Comparison of ENCODE assay signal across 19 cellular contexts in the genomic region with DNA sequence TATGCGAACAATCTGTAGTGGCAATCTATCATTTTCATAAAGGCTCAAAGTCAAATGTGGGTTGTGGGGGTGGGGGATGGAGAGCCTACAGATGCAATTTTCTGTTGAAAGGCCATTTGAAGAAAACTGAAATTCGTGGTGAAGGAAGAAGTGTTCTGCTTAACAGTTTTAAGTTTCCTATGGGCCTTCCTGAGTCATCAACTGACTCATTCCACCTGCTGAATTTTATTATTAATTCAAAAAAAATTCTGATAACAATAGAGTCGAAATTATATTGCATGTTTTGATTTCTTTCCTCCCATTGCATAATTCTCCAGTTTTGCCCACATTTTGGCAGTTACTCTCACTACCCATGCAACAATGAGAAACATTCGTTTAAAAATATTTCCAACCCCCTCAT.
DNase-seq lines count a peak whose midpoint lies in the region; ATAC-seq and TF ChIP-seq lines count a peak whose summit lies in the region.
"Had no signal": no experiment of that assay in that cellular context is flagged by ENCODE, and none has a peak within 500 bp of the region (broad histone marks: within the 10 kb centered on the region; RNA-seq: fewer than 3 reads in every experiment).

No MANE protein-coding gene starts in this region.

- CTCF ChIA-PET in activated CD4-positive, alpha-beta T cell treated with anti-CD3 and anti-CD28 coated beads for 36 hours (lab: Charles Lee) = no interaction called here

- POLR2A ChIA-PET in activated CD4-positive, alpha-beta T cell treated with anti-CD3 and anti-CD28 coated beads for 36 hours (lab: Charles Lee) = no interaction called here

- H3K4me1 ChIP-seq in vagina = no peaks in the 10 kb centered on the region
- H3K4me1 ChIP-seq: psoas muscle had no signal

- no peaks in the 10 kb centered on the region for H3K36me3 Mint-ChIP-seq in activated CD4-positive, alpha-beta T cell treated with anti-CD3 and anti-CD28 coated beads for 36 hours (ENCODE audit: low read depth)
- no peaks in the 10 kb centered on the region for H3K36me3 Mint-ChIP-seq in activated T-helper 17 cell treated with anti-CD3 and anti-CD28 coated beads, Interleukin-2, amount 50 U/mL, for 72 hours (ENCODE audit: low read depth)

- no peaks in the 10 kb centered on the region for H3K9me3 ChIP-seq in vagina
- H3K9me3 ChIP-seq: psoas muscle had no signal

- TF ChIP-seq POLR2A in vagina (IDR thresholded peaks at IDR 0.05) = no peak

- H3K4me3 Mint-ChIP-seq in activated CD4-positive, alpha-beta T cell treated with anti-CD3 and anti-CD28 coated beads for 36 hours = no peak overlapping the region
- peak overlapping the region; percentile 40 for H3K4me3 Mint-ChIP-seq in activated T-helper 17 cell treated with anti-CD3 and anti-CD28 coated beads, Interleukin-2, amount 50 U/mL, for 72 hours
- H3K4me3 Mint-ChIP-seq: T-helper 1 cell treated with Interleukin-12 subunit alpha and Interleukin-12 subunit beta and Interleukin-4 antibody, amounts not matched to agents 30 μg/mL and 1 μg/mL, for 36 hours had no signal

- DNase-seq in activated CD4-positive, alpha-beta T cell treated with anti-CD3 and anti-CD28 coated beads for 36 hours = peak; percentile 24
- no peak for DNase-seq in activated CD4-positive, alpha-beta T cell treated with anti-CD3 and anti-CD28 coated beads for 1 hour
- DNase-seq in HT1080 (ENCODE audit: low read depth) = peak; percentile 23
- DNase-seq in lung microvascular endothelial cell (ENCODE audit: low read depth in 2 of 2) = peak; percentile 59 to 77
- no peak for DNase-seq in vagina (ENCODE audit: extremely low spot score in 2 of 2)
- no peak for DNase-seq in left lobe of liver (ENCODE audit: low spot score)
- DNase-seq in H7 = no peak
- DNase-seq: activated CD8-positive, alpha-beta memory T cell treated with anti-CD3 and anti-CD28 coated beads for 24 hours; activated T-cell treated with anti-CD3 and anti-CD28 coated beads, Interleukin-2, amount 50 U/mL, for 48 hours; NCI-H1694 treated with DMSO at 0.1 percent for 48 hours; NCI-H748 treated with DMSO at 0.1 percent for 48 hours; psoas muscle; small intestine; WERI-Rb-1 had no signal

- H3K4me1 Mint-ChIP-seq in activated CD4-positive, alpha-beta T cell treated with anti-CD3 and anti-CD28 coated beads for 36 hours = peaks cover 16% of the 10 kb centered on the region
- peaks cover 13% of the 10 kb centered on the region for H3K4me1 Mint-ChIP-seq in activated T-helper 17 cell treated with anti-CD3 and anti-CD28 coated beads, Interleukin-2, amount 50 U/mL, for 72 hours

- H3K27me3 ChIP-seq in vagina (no peaks in the 10 kb centered on the region), H7 (ENCODE audit: control insufficient read depth, insufficient read depth, low read length) (no peaks in the 10 kb centered on the region)
- H3K27me3 ChIP-seq: hepatocyte had no signal

- intact Hi-C loops in activated CD4-positive, alpha-beta T cell treated with anti-CD3 and anti-CD28 coated beads for 36 hours (cut with DNase I, micrococcal nuclease) = loop anchor here in 1 of 2 experiments (10.0 kb wide), 1 partner anchor 830 kb away; no protein-coding TSS in a partner anchor
- intact Hi-C loops in vagina (cut with DNase I) = no loop called here

- H3K4me3 ChIP-seq in vagina (no peak overlapping the region), H7 (ENCODE audit: insufficient read depth, low read depth, low read length) (no peak overlapping the region)
- H3K4me3 ChIP-seq: coronary artery, hepatocyte, psoas muscle had no signal

- no peaks in the 10 kb centered on the region for H3K9me3 Mint-ChIP-seq in activated CD4-positive, alpha-beta T cell treated with anti-CD3 and anti-CD28 coated beads for 36 hours (ENCODE audit: low read depth)
- peaks cover 4% of the 10 kb centered on the region for H3K9me3 Mint-ChIP-seq in activated T-helper 17 cell treated with anti-CD3 and anti-CD28 coated beads, Interleukin-2, amount 50 U/mL, for 72 hours
- H3K9me3 Mint-ChIP-seq: T-helper 1 cell treated with Interleukin-12 subunit alpha and Interleukin-12 subunit beta and Interleukin-4 antibody, amounts not matched to agents 30 μg/mL and 1 μg/mL, for 36 hours had no signal

- no peak overlapping the region for H3K27ac ChIP-seq in vagina
- H3K27ac ChIP-seq: 22Rv1, coronary artery, hepatocyte, psoas muscle, WERI-Rb-1 had no signal

- peak overlapping the region; percentile 72 for H3K27ac Mint-ChIP-seq in activated CD4-positive, alpha-beta T cell treated with anti-CD3 and anti-CD28 coated beads for 36 hours
- peak overlapping the region; percentile 76 for H3K27ac Mint-ChIP-seq in activated T-helper 17 cell treated with anti-CD3 and anti-CD28 coated beads, Interleukin-2, amount 50 U/mL, for 72 hours
- H3K27ac Mint-ChIP-seq: T-helper 1 cell treated with Interleukin-12 subunit alpha and Interleukin-12 subunit beta and Interleukin-4 antibody, amounts not matched to agents 30 μg/mL and 1 μg/mL, for 36 hours had no signal

- H3K36me3 ChIP-seq in vagina (no peaks in the 10 kb centered on the region), H7 (replicated peaks; ENCODE audit: control insufficient read depth, insufficient read depth, low read length) (no peaks in the 10 kb centered on the region)
- H3K36me3 ChIP-seq: WERI-Rb-1 had no signal

- TF ChIP-seq CTCF in vagina (IDR thresholded peaks at IDR 0.05) = no peak

- peak; percentile 30 for ATAC-seq in activated CD4-positive, alpha-beta T cell treated with anti-CD3 and anti-CD28 coated beads for 36 hours
- ATAC-seq in activated T-helper 17 cell treated with anti-CD3 and anti-CD28 coated beads, Interleukin-2, amount 50 U/mL, for 72 hours (replicated peaks) = peak; percentile 59
- ATAC-seq in left lobe of liver = no peak
- ATAC-seq: psoas muscle had no signal

- H3K27me3 Mint-ChIP-seq in activated CD4-positive, alpha-beta T cell treated with anti-CD3 and anti-CD28 coated beads for 36 hours = no peaks in the 10 kb centered on the region
- H3K27me3 Mint-ChIP-seq in activated T-helper 17 cell treated with anti-CD3 and anti-CD28 coated beads, Interleukin-2, amount 50 U/mL, for 72 hours = no peaks in the 10 kb centered on the region

Comparison
In these comparisons a context has a peak if more than half of its experiments do, and no peak if none do; other contexts are left out.
1. DNase-seq: peak in activated CD4-positive, alpha-beta T cell treated with anti-CD3 and anti-CD28 coated beads for 36 hours (single experiment), HT1080 (single experiment) and lung microvascular endothelial cell (2 of 2); none in activated CD4-positive, alpha-beta T cell treated with anti-CD3 and anti-CD28 coated beads for 1 hour (single experiment), vagina (0 of 2), left lobe of liver (single experiment) and H7 (single experiment).